3 cellular contexts compared by ENCODE assay signal in genomic region chr15:74434260-74434915, GRCh38.
A peak's percentile ranks its signal among the peaks of the same experiment; 100 is the strongest.
TF ChIP-seq lines count a peak whose summit lies in the region.

No MANE protein-coding gene starts in this region.

TF ChIP-seq in A549, 52 proteins besides CTCF, POLR2A, EP300 and RAD21:
- TF ChIP-seq POLR2AphosphoS2 (conservative IDR thresholded peaks at IDR 0.05; ENCODE audit: low read length) (no peak), HMGXB4 (CRISPR knock-in tag; IDR thresholded peaks at IDR 0.05; ENCODE audit: borderline replicate concordance) (no peak), ELK1 (IDR thresholded peaks at IDR 0.05; ENCODE audit: low read depth, low read length) (no peak), FOSB (CRISPR knock-in tag; IDR thresholded peaks at IDR 0.05) (no peak), USF2 (IDR thresholded peaks at IDR 0.05) (no peak), CHD2 (IDR thresholded peaks at IDR 0.05; ENCODE audit: low read length, partially characterized antibody) (no peak)

TF ChIP-seq in GM23338, 12 proteins besides CTCF, POLR2A, EP300 and RAD21:
- TF ChIP-seq ZNF114 (CRISPR knock-in tag; IDR thresholded peaks at IDR 0.05) (no peak), CREB1 (CRISPR knock-in tag; IDR thresholded peaks at IDR 0.05; ENCODE audit: low read depth) (no peak), ZNF331 (CRISPR knock-in tag; IDR thresholded peaks at IDR 0.05; ENCODE audit: low read depth) (no peak), JUNB (IDR thresholded peaks at IDR 0.05; ENCODE audit: unreplicated experiment) (no peak), EZH2 (IDR thresholded peaks at IDR 0.05; ENCODE audit: low read depth, unreplicated experiment) (no peak), POLR2AphosphoS5 (IDR thresholded peaks at IDR 0.05; ENCODE audit: low read depth) (no peak), STAT1 (IDR thresholded peaks at IDR 0.05; ENCODE audit: unreplicated experiment) (no peak)

TF ChIP-seq in GM12878, 131 proteins besides CTCF, POLR2A, EP300 and RAD21:
- TF ChIP-seq CREM (IDR thresholded peaks at IDR 0.05; ENCODE audit: low read depth) (0 out of 2 replicates have a peak, but pooled peaks have one; percentile 2), RAD51 (IDR thresholded peaks at IDR 0.05) (no peak), BCL11A (IDR thresholded peaks at IDR 0.05; ENCODE audit: low read depth, low read length) (no peak), ATF2 (IDR thresholded peaks at IDR 0.05; ENCODE audit: low read length) (no peak), HDGF (IDR thresholded peaks at IDR 0.05) (0 out of 2 replicates have a peak, but pooled peaks have one; percentile 75), SMAD5 (IDR thresholded peaks at IDR 0.05; ENCODE audit: low read depth) (0 out of 2 replicates have a peak, but pooled peaks have one; percentile 12), WRNIP1 (IDR thresholded peaks at IDR 0.05; ENCODE audit: borderline replicate concordance, low read depth, low read length) (no peak), MLLT1 (IDR thresholded peaks at IDR 0.05) (0 out of 2 replicates have a peak, but pooled peaks have one; percentile 72)
TF ChIP-seq in GM12878: peak in this region for 4.
